In genomic region chr20:36575066-36575743, GRCh38 we compare ENCODE assay signal across 8 cellular contexts. TPM values are rescaled to one million over a fixed set of nuclear protein-coding genes. Genes with fewer than 3 reads are reported as not detected.
DNase-seq lines count a peak whose midpoint lies in the region; ATAC-seq and TF ChIP-seq lines count a peak whose summit lies in the region.

No MANE protein-coding gene starts in this region.

- H3K36me3 ChIP-seq in SK-N-MC (ENCODE audit: insufficient read depth, low read length) (peaks cover 29% of the 10 kb centered on the region), mucosa of rectum (ENCODE audit: control insufficient read depth in 2 of 2, insufficient read depth in 2 of 2, low read length in 2 of 2) (peaks cover 9% of the 10 kb centered on the region in 2 donors), uterus (no peaks in the 10 kb centered on the region)

- TF ChIP-seq POLR2A in uterus (IDR thresholded peaks at IDR 0.05): no peak

- TF ChIP-seq CTCF in epithelial cell of esophagus (IDR thresholded peaks at IDR 0.05; ENCODE audit: insufficient read depth, low read depth, low read length, missing control alignments) (no peak), uterus (IDR thresholded peaks at IDR 0.05) (no peak)

- H3K4me3 ChIP-seq in SK-N-MC (peak overlapping the region; percentile 94), epithelial cell of esophagus (ENCODE audit: low read length) (peak overlapping the region; percentile 63), mucosa of rectum (ENCODE audit: low read length in 2 of 2) (peak overlapping the region; percentile 61 to 71), uterus (peak overlapping the region; percentile 75 to 90)

- H3K9me3 ChIP-seq in SK-N-MC (ENCODE audit: low read depth, low read length) (no peaks in the 10 kb centered on the region), mucosa of rectum (ENCODE audit: control insufficient read depth in 2 of 2, low read length in 2 of 2) (no peaks in the 10 kb centered on the region), uterus (no peaks in the 10 kb centered on the region)

- no peaks in the 10 kb centered on the region for H3K27me3 ChIP-seq in mucosa of rectum (ENCODE audit: control insufficient read depth in 2 of 2, insufficient read depth in 2 of 2, low read length in 2 of 2)
- no peaks in the 10 kb centered on the region for H3K27me3 ChIP-seq in uterus

- H3K4me1 ChIP-seq in mucosa of rectum (ENCODE audit: control insufficient read depth in 2 of 2, insufficient read depth in 2 of 2, low read length in 2 of 2): peaks cover 7 to 13% of the 10 kb centered on the region in 2 donors
- peaks cover 0 to 8% of the 10 kb centered on the region in 2 donors for H3K4me1 ChIP-seq in uterus

- H3K27ac ChIP-seq in SK-N-MC (peak overlapping the region; percentile 93; the same call in 1 of the 2 replicates), mucosa of rectum (ENCODE audit: low read depth in 2 of 2, low read length in 2 of 2) (peak overlapping the region; percentile 31 to 83), uterus (peak overlapping the region; percentile 90 to 99)

- H3K9ac ChIP-seq in SK-N-MC (ENCODE audit: insufficient read length) (peak overlapping the region; percentile 94), mucosa of rectum (ENCODE audit: low read depth in 1 of 2, low read length in 2 of 2) (peak overlapping the region; percentile 52 to 54)

- ATAC-seq in GM18858 (IDR thresholded peaks at IDR 0.05; ENCODE audit: unreplicated experiment): no peak

- intact Hi-C loops in uterus (cut with DNase I; ENCODE audit: low total_unique reads): no loop called here

- DNase-seq in NCI-H526 (lab: John Stamatoyannopoulos, UW) (peak; percentile 51 to 64), NCI-H526 treated with DMSO at 0.1 percent for 48 hours (lab: John Stamatoyannopoulos, UW) (no peak), LoVo (ENCODE audit: low spot score) (peak; percentile 49), SK-N-MC (ENCODE audit: low read depth, low spot score) (no peak), epithelial cell of esophagus (ENCODE audit: low read depth) (peak; percentile 35), uterus (peak; percentile 69 to 77)

RNA-seq across cellular contexts. Expression of gene TGIF2, which starts 1.8 kb away (rescaled TPM):
- 10 to 100 TPM in 2 of 4 donors, 1 to 10 TPM in 2; 3.3 to 35.7 (median 17.7) TPM for total RNA-seq in uterus

RNA-seq across cellular contexts. Expression of gene RAB5IF, which starts 30.4 kb away (rescaled TPM):
- total RNA-seq in uterus: 10 to 100 TPM; 12.8 to 37.7 (median 28.5) TPM

RNA-seq across cellular contexts. Expression of gene MYL9, which starts 33.9 kb away (rescaled TPM):
- 1,000 to 10,000 TPM in 1 of 4 donors, 100 to 1,000 TPM in 2, 10 to 100 TPM in 1; 18.5 to 1,447 (median 245) TPM for total RNA-seq in uterus

Comparison
In these comparisons a context has a peak if more than half of its experiments do, and no peak if none do; other contexts are left out.
1. DNase-seq: peak in NCI-H526 (2 of 2), LoVo (single experiment), epithelial cell of esophagus (single experiment) and uterus (2 of 2); none in NCI-H526 treated with DMSO at 0.1 percent for 48 hours (single experiment) and SK-N-MC (single experiment).
2. Peak in every context shown above with its lines, with median percentiles within 50 percentile points of each other: H3K27ac ChIP-seq and H3K4me3 ChIP-seq.